10 cellular contexts compared by ENCODE assay signal in the genomic region with DNA sequence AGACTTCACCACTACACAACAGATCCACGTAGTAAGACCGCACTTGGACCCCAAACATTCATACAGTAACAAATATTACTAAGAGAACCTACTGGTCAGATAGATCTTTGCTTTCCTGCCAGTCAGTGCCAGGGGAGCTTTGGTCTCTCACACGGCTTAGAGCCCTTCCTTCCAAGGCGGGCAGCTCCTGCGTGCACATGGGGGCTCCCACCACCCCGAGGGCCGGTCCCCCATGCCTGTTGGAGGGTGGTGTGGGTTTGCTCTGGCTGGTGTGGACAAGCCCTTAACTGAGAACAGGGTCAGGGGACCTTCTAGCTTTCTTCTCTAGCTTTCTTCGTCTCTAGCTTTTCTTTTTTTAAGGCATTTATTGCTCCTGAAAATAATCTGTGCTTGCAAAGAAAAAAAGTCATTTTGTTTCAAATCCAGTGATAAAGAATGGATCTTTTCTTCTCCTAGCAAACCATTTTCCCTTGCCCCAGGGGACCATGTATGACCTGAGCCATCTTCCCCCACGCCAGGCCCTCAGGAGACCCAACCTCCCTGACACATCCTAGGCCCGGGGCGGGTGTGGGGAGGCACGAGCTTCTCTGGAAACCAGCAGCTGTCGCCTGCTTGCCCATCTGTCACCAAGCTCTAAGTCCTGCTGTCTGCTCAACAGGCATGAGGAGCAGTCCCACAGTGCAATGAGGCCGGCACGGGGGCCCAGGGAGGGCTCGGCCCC.
"Had no signal": no experiment of that assay in that cellular context is flagged by ENCODE, and none has a peak within 500 bp of the region (broad histone marks: within the 10 kb centered on the region; RNA-seq: fewer than 3 reads in every experiment).

No MANE protein-coding gene starts in this region.

- H3K4me1 ChIP-seq: gastrocnemius medialis, left ventricle myocardium inferior, thyroid gland, vagina had no signal

- DNase-seq: activated CD4-positive, alpha-beta memory T cell treated with anti-CD3 and anti-CD28 coated beads, Interleukin-2, amount 10 ng/mL, durations not matched to agents 7 days and 5 days; activated naive CD4-positive, alpha-beta T cell treated with anti-CD3 and anti-CD28 coated beads for 36 hours; gastrocnemius medialis; left ventricle myocardium inferior; mesenchymal stem cell; ovary; T1000; thyroid gland had no signal

- ATAC-seq: gastrocnemius medialis had no signal

- H3K36me3 ChIP-seq: cardiac muscle cell, gastrocnemius medialis, left ventricle myocardium inferior, ovary, thyroid gland, vagina had no signal

- H3K27me3 ChIP-seq: cardiac muscle cell, ovary, thyroid gland, vagina had no signal

- H3K4me3 ChIP-seq: cardiac muscle cell, gastrocnemius medialis, left ventricle myocardium inferior, ovary, thyroid gland, vagina had no signal

- H3K27ac ChIP-seq: cardiac muscle cell, gastrocnemius medialis, left ventricle myocardium inferior, ovary, thyroid gland, vagina had no signal

- H3K9me3 ChIP-seq: gastrocnemius medialis, ovary, thyroid gland had no signal
